In genomic region chr19:35297515-35297848, GRCh38 we compare ENCODE assay signal across 30 cellular contexts. TPM values are rescaled to one million over a fixed set of nuclear protein-coding genes. Genes with fewer than 3 reads are reported as not detected.
"Had no signal": no experiment of that assay in that cellular context is flagged by ENCODE, and none has a peak within 500 bp of the region (broad histone marks: within the 10 kb centered on the region; RNA-seq: fewer than 3 reads in every experiment).

No MANE protein-coding gene starts in this region.

- ATAC-seq: effector memory CD8-positive, alpha-beta T cell; gastroesophageal sphincter; left cardiac atrium; naive thymus-derived CD4-positive, alpha-beta T cell; psoas muscle; sciatic nerve; stimulated activated memory B cell treated with anti-CD40 and anti-IgM and Interleukin-4, amounts not matched to agents 10 μg/mL and 1 μg/mL and 100 μg/mL, for 72 hours; upper lobe of right lung had no signal

- H3K4me3 Mint-ChIP-seq: dendritic cell treated with granulocyte-macrophage colony-stimulating factor and Interleukin-4, amounts not matched to agents 40 ng/mL and 50 ng/mL, for 4 days; effector memory CD8-positive, alpha-beta T cell; naive thymus-derived CD4-positive, alpha-beta T cell; nephron progenitor cell; stimulated activated memory B cell treated with anti-CD40 and anti-IgM and Interleukin-4, amounts not matched to agents 10 μg/mL and 1 μg/mL and 100 μg/mL, for 72 hours; stimulated activated naive CD8-positive, alpha-beta T cell treated with anti-CD3 and anti-CD28 coated beads, Interleukin-15, Interleukin-2, amounts not matched to agents 100 ng/mL and 50 ng/mL, for 24 hours had no signal

- DNase-seq: effector memory CD8-positive, alpha-beta T cell; esophagus squamous epithelium; foreskin fibroblast; kidney; left cardiac atrium; left ventricle myocardium inferior; naive thymus-derived CD4-positive, alpha-beta T cell; nephron progenitor cell; psoas muscle; retina; spleen; stimulated activated CD4-positive, alpha-beta T cell treated with anti-CD3 and anti-CD28 coated beads, Interleukin-15, amount 100 ng/mL, for 24 hours; stimulated activated CD4-positive, alpha-beta T cell treated with anti-CD3 and anti-CD28 coated beads, Interleukin-1b, Interleukin-23, amount 100 ng/mL, for 48 hours; stimulated activated CD4-positive, alpha-beta T cell treated with anti-CD3 and anti-CD28 coated beads, Interleukin-4, amount 100 ng/mL, for 24 hours; tibial artery; upper lobe of right lung had no signal

- H3K36me3 ChIP-seq: esophagus squamous epithelium, gastroesophageal sphincter, left ventricle myocardium inferior, neutrophil, spleen, tibial artery, upper lobe of right lung, vagina had no signal

- FAIRE-seq: kidney had no signal

- H3K4me1 ChIP-seq: gastroesophageal sphincter, left ventricle myocardium inferior, psoas muscle, tibial artery, upper lobe of right lung, vagina had no signal

- H3K9me3 ChIP-seq: esophagus squamous epithelium, gastroesophageal sphincter, left ventricle myocardium inferior, neutrophil, psoas muscle, spleen, tibial artery, upper lobe of right lung, vagina had no signal

- H3K27ac Mint-ChIP-seq: dendritic cell treated with granulocyte-macrophage colony-stimulating factor and Interleukin-4, amounts not matched to agents 40 ng/mL and 50 ng/mL, for 4 days; effector memory CD8-positive, alpha-beta T cell; naive thymus-derived CD4-positive, alpha-beta T cell; nephron progenitor cell; stimulated activated memory B cell treated with anti-CD40 and anti-IgM and Interleukin-4, amounts not matched to agents 10 μg/mL and 1 μg/mL and 100 μg/mL, for 72 hours; stimulated activated naive CD8-positive, alpha-beta T cell treated with anti-CD3 and anti-CD28 coated beads, Interleukin-15, Interleukin-2, amounts not matched to agents 100 ng/mL and 50 ng/mL, for 24 hours had no signal

- H3K4me3 ChIP-seq: esophagus squamous epithelium, gastroesophageal sphincter, left ventricle myocardium inferior, psoas muscle, spleen, tibial artery, upper lobe of right lung, vagina had no signal

- H3K27me3 Mint-ChIP-seq: effector memory CD8-positive, alpha-beta T cell; stimulated activated memory B cell treated with anti-CD40 and anti-IgM and Interleukin-4, amounts not matched to agents 10 μg/mL and 1 μg/mL and 100 μg/mL, for 72 hours; stimulated activated naive CD8-positive, alpha-beta T cell treated with anti-CD3 and anti-CD28 coated beads, Interleukin-15, Interleukin-2, amounts not matched to agents 100 ng/mL and 50 ng/mL, for 24 hours had no signal

- H3K9me3 Mint-ChIP-seq: dendritic cell treated with granulocyte-macrophage colony-stimulating factor and Interleukin-4, amounts not matched to agents 40 ng/mL and 50 ng/mL, for 4 days; effector memory CD8-positive, alpha-beta T cell; naive thymus-derived CD4-positive, alpha-beta T cell; nephron progenitor cell; stimulated activated memory B cell treated with anti-CD40 and anti-IgM and Interleukin-4, amounts not matched to agents 10 μg/mL and 1 μg/mL and 100 μg/mL, for 72 hours; stimulated activated naive CD8-positive, alpha-beta T cell treated with anti-CD3 and anti-CD28 coated beads, Interleukin-15, Interleukin-2, amounts not matched to agents 100 ng/mL and 50 ng/mL, for 24 hours had no signal

- H3K27me3 ChIP-seq: vagina had no signal

- H3K27ac ChIP-seq: esophagus squamous epithelium, gastroesophageal sphincter, left ventricle myocardium inferior, neutrophil, psoas muscle, spleen, tibial artery, upper lobe of right lung, vagina had no signal

RNA-seq across cellular contexts. Expression of gene MAG, which starts 5.5 kb away (rescaled TPM):
- total RNA-seq: epithelial cell of proximal tubule, left cardiac atrium, left ventricle myocardium inferior, lung microvascular endothelial cell, mesenteric fat pad, mononuclear cell, osteoblast, upper lobe of right lung, vagina had no signal

RNA-seq across cellular contexts. Expression of gene HAMP, which starts 15.2 kb away (rescaled TPM):
- total RNA-seq: epithelial cell of proximal tubule, esophagus squamous epithelium, gastroesophageal sphincter, left ventricle myocardium inferior, mesenteric fat pad, osteoblast, skeletal muscle tissue, temporal lobe, vagina had no signal
- polyA plus RNA-seq: naive thymus-derived CD4-positive, alpha-beta T cell; psoas muscle had no signal

RNA-seq across cellular contexts. Expression of gene CD22, which starts 31.5 kb away (rescaled TPM):
- total RNA-seq: left ventricle myocardium inferior, lung microvascular endothelial cell, osteoblast, temporal lobe had no signal
